ENCODE assay signal across 7 cellular contexts in the genomic region with DNA sequence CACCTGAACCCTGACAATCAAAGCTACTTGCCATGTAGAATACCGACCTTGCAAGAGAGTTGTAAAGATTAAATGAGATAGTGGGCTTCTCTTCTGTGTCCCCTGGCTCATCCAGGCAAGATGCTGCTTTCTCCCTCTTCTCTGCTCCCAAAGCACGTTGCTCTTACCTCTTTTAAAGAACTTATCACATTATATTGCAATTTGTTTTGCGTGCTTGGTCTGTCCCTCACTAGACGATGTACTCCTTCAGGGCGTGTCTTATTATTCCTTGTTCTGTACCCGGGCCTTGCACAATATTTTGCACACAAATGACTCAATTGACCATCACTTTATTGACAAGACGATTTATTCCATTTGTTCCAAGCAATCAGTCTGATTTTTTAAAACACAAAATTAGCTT. TPM values are rescaled to one million over a fixed set of nuclear protein-coding genes. Genes with fewer than 3 reads are reported as not detected.
DNase-seq lines count a peak whose midpoint lies in the region; ATAC-seq and TF ChIP-seq lines count a peak whose summit lies in the region.

No MANE protein-coding gene starts in this region.

- 52 to 61% (median 56%) methylated on average over 7 of the region's 7 CpGs for whole genome bisulfite sequencing in adrenal gland, 4 donors
- WGBS in urinary bladder, result 19% methylated on average over 7 of the region's 7 CpGs

- ATAC-seq in omental fat pad (ENCODE audit: low FRiP score) (peak; percentile 32), HG03469 (IDR thresholded peaks at IDR 0.05; ENCODE audit: unreplicated experiment) (no peak)

- TF ChIP-seq CTCF in adrenal gland (IDR thresholded peaks at IDR 0.05) (no peak), fibroblast of the aortic adventitia (IDR thresholded peaks at IDR 0.05; ENCODE audit: insufficient read depth, low read length) (no peak), omental fat pad (IDR thresholded peaks at IDR 0.05) (no peak)

- peak overlapping the region in 1 of 4 donors; percentile 57 for H3K4me3 ChIP-seq in adrenal gland
- H3K4me3 ChIP-seq in fibroblast of the aortic adventitia (ENCODE audit: low read depth, low read length), result peak overlapping the region; percentile 72
- H3K4me3 ChIP-seq in urinary bladder (ENCODE audit: low read depth, low read length), result peak overlapping the region; percentile 38

- H3K27me3 ChIP-seq in adrenal gland, result no peaks in the 10 kb centered on the region

- H3K36me3 ChIP-seq in adrenal gland (replicated peaks in 1 of 2) (no peaks in the 10 kb centered on the region), urinary bladder (ENCODE audit: insufficient read depth) (no peaks in the 10 kb centered on the region)

- H3K9me3 ChIP-seq in adrenal gland (replicated peaks in 1 of 3), result peaks cover 0 to 4% (median 0%) of the 10 kb centered on the region in 3 donors

- DNase-seq in adrenal gland (peak in 1 of 7 donors; percentile 21), fibroblast of the aortic adventitia (ENCODE audit: low read depth) (peak; percentile 60), omental fat pad (ENCODE audit: low spot score) (no peak), NAMALWA (ENCODE audit: low spot score) (no peak)
- no peak for DNase-seq in activated CD4-positive, CD25-positive, alpha-beta regulatory T cell treated with anti-CD3 and anti-CD28 coated beads, Interleukin-2, amount 50 U/mL, for 72 hours

- TF ChIP-seq POLR2A in adrenal gland (IDR thresholded peaks at IDR 0.05), result no peak

- no peaks in the 10 kb centered on the region for H3K4me1 ChIP-seq in adrenal gland (replicated peaks in 1 of 2)
- no peaks in the 10 kb centered on the region for H3K4me1 ChIP-seq in urinary bladder (ENCODE audit: insufficient read depth)

- intact Hi-C loops in adrenal gland (cut with DNase I), result loop anchor here in 1 of 2 donors (5.0 kb wide), 1 partner anchor 148 kb away; no protein-coding TSS in a partner anchor

- H3K27ac ChIP-seq in adrenal gland (peak overlapping the region in 4 of 5 donors; percentile 40 to 79 (median 66)), urinary bladder (ENCODE audit: low read depth) (peak overlapping the region; percentile 26)

RNA-seq across cellular contexts. Expression of a gene that starts 3.3 kb away (rescaled TPM):
- 1,000 to 10,000 TPM in 5 of 8 donors, 100 to 1,000 TPM in 3; 609 to 2,358 (median 1,256) TPM for total RNA-seq in adrenal gland
- 100 to 1,000 TPM; 491 to 572 (median 508) TPM for polyA plus RNA-seq in adrenal gland
- total RNA-seq in fibroblast of the aortic adventitia (ENCODE audit: low replicate concordance), result 1,482 and 2,298 TPM in 2 replicates
- total RNA-seq in omental fat pad, result 1,000 to 10,000 TPM in 3 of 4 donors, 100 to 1,000 TPM in 1; 753 to 2,728 (median 2,146) TPM
- 3,503 TPM for total RNA-seq in urinary bladder
- polyA plus RNA-seq in urinary bladder, result 2,925 TPM
